10 cellular contexts compared by ENCODE assay signal in genomic region chr10:114810926-114811325, GRCh38. TPM values are rescaled to one million over a fixed set of nuclear protein-coding genes. Genes with fewer than 3 reads are reported as not detected.
DNase-seq lines count a peak whose midpoint lies in the region; ATAC-seq and TF ChIP-seq lines count a peak whose summit lies in the region.
"Had no signal": no experiment of that assay in that cellular context is flagged by ENCODE, and none has a peak within 500 bp of the region (broad histone marks: within the 10 kb centered on the region; RNA-seq: fewer than 3 reads in every experiment).

No MANE protein-coding gene starts in this region.

- H3K9me3 ChIP-seq in ascending aorta: no peaks in the 10 kb centered on the region

- H3K9me3 Mint-ChIP-seq in activated T-cell treated with anti-CD3 and anti-CD28 coated beads, Interleukin-2, amount 50 U/mL, for 24 hours: peaks cover 2% of the 10 kb centered on the region
- peaks cover 3% of the 10 kb centered on the region for H3K9me3 Mint-ChIP-seq in stimulated activated memory B cell treated with anti-CD40 and anti-IgM and Interleukin-4, amounts not matched to agents 10 μg/mL and 1 μg/mL and 100 μg/mL, for 72 hours

- no peak overlapping the region for H3K4me3 ChIP-seq in ascending aorta
- H3K4me3 ChIP-seq: cardiac muscle cell had no signal

- in situ Hi-C loops in ACHN (cut with HindIII; ENCODE audit: low pct_ligation_motif_present, low pct_unique_long_range_greater_than_20kb, low sequenced_read_pairs): no loop called here

- no peak for DNase-seq in activated T-cell treated with anti-CD3 and anti-CD28 coated beads, Interleukin-2, amount 50 U/mL, for 24 hours
- no peak for DNase-seq in activated T-cell treated with anti-CD3 and anti-CD28 coated beads, Interleukin-2, amount 50 U/mL, for 48 hours
- no peak for DNase-seq in ACHN
- DNase-seq in NCI-H187 treated with DMSO at 0.1 percent for 48 hours (lab: John Stamatoyannopoulos, UW): no peak
- no peak for DNase-seq in ascending aorta (ENCODE audit: low spot score in 2 of 2)
- DNase-seq: trophoblast cell had no signal

- ATAC-seq in GM21576 (IDR thresholded peaks at IDR 0.05; ENCODE audit: unreplicated experiment): peak; percentile 100
- ATAC-seq in HG03280 (IDR thresholded peaks at IDR 0.05; ENCODE audit: unreplicated experiment): peak; percentile 100
- ATAC-seq in stimulated activated memory B cell treated with anti-CD40 and anti-IgM and Interleukin-4, amounts not matched to agents 10 μg/mL and 1 μg/mL and 100 μg/mL, for 72 hours: peak; percentile 31

- no peaks in the 10 kb centered on the region for H3K27me3 Mint-ChIP-seq in activated T-cell treated with anti-CD3 and anti-CD28 coated beads, Interleukin-2, amount 50 U/mL, for 24 hours
- no peaks in the 10 kb centered on the region for H3K27me3 Mint-ChIP-seq in stimulated activated memory B cell treated with anti-CD40 and anti-IgM and Interleukin-4, amounts not matched to agents 10 μg/mL and 1 μg/mL and 100 μg/mL, for 72 hours

- no peaks in the 10 kb centered on the region for H3K36me3 ChIP-seq in ascending aorta
- H3K36me3 ChIP-seq: cardiac muscle cell had no signal

- TF ChIP-seq CTCF in ascending aorta (IDR thresholded peaks at IDR 0.05): no peak

- no peak overlapping the region for H3K27ac ChIP-seq in ascending aorta
- H3K27ac ChIP-seq: cardiac muscle cell had no signal

- intact Hi-C loops in ascending aorta (cut with DNase I): no loop called here

- peak overlapping the region; percentile 26 for H3K27ac Mint-ChIP-seq in activated T-cell treated with anti-CD3 and anti-CD28 coated beads, Interleukin-2, amount 50 U/mL, for 24 hours
- no peak overlapping the region for H3K27ac Mint-ChIP-seq in stimulated activated memory B cell treated with anti-CD40 and anti-IgM and Interleukin-4, amounts not matched to agents 10 μg/mL and 1 μg/mL and 100 μg/mL, for 72 hours

- H3K27me3 ChIP-seq in ascending aorta: no peaks in the 10 kb centered on the region
- H3K27me3 ChIP-seq: cardiac muscle cell had no signal

- H3K36me3 Mint-ChIP-seq in activated T-cell treated with anti-CD3 and anti-CD28 coated beads, Interleukin-2, amount 50 U/mL, for 24 hours (ENCODE audit: low read depth): no peaks in the 10 kb centered on the region
- no peaks in the 10 kb centered on the region for H3K36me3 Mint-ChIP-seq in stimulated activated memory B cell treated with anti-CD40 and anti-IgM and Interleukin-4, amounts not matched to agents 10 μg/mL and 1 μg/mL and 100 μg/mL, for 72 hours

- H3K4me3 Mint-ChIP-seq in activated T-cell treated with anti-CD3 and anti-CD28 coated beads, Interleukin-2, amount 50 U/mL, for 24 hours: no peak overlapping the region
- no peak overlapping the region for H3K4me3 Mint-ChIP-seq in stimulated activated memory B cell treated with anti-CD40 and anti-IgM and Interleukin-4, amounts not matched to agents 10 μg/mL and 1 μg/mL and 100 μg/mL, for 72 hours

- peaks cover 19% of the 10 kb centered on the region for H3K4me1 Mint-ChIP-seq in activated T-cell treated with anti-CD3 and anti-CD28 coated beads, Interleukin-2, amount 50 U/mL, for 24 hours (ENCODE audit: low read depth)
- peaks cover 14% of the 10 kb centered on the region for H3K4me1 Mint-ChIP-seq in stimulated activated memory B cell treated with anti-CD40 and anti-IgM and Interleukin-4, amounts not matched to agents 10 μg/mL and 1 μg/mL and 100 μg/mL, for 72 hours

- no peaks in the 10 kb centered on the region for H3K4me1 ChIP-seq in ascending aorta

RNA-seq across cellular contexts. Expression of gene FHIP2A, which starts 10.7 kb away (rescaled TPM):
- 19.6 TPM for total RNA-seq in ascending aorta

Comparison
In these comparisons a context has a peak if more than half of its experiments do, and no peak if none do; other contexts are left out.
1. ATAC-seq: peak in every context shown above with its lines; median percentile 100 in GM21576; 100 in HG03280; 31 in stimulated activated memory B cell treated with anti-CD40 and anti-IgM and Interleukin-4, amounts not matched to agents 10 μg/mL and 1 μg/mL and 100 μg/mL, for 72 hours.